Comparison of ENCODE assay signal across 22 cellular contexts in genomic region chr20:37687478-37687805, GRCh38. TPM values are rescaled to one million over a fixed set of nuclear protein-coding genes. Genes with fewer than 3 reads are reported as not detected.
DNase-seq lines count a peak whose midpoint lies in the region; ATAC-seq, FAIRE-seq and TF ChIP-seq lines count a peak whose summit lies in the region.
"Had no signal": no experiment of that assay in that cellular context is flagged by ENCODE, and none has a peak within 500 bp of the region (broad histone marks: within the 10 kb centered on the region; RNA-seq: fewer than 3 reads in every experiment).

No MANE protein-coding gene starts in this region.

- ATAC-seq in stimulated activated naive CD8-positive, alpha-beta T cell treated with anti-CD3 and anti-CD28 coated beads, Interleukin-15, Interleukin-2, amounts not matched to agents 100 U/mL and 50 U/mL, for 24 hours: peak; percentile 17
- ATAC-seq in left lung (no peak), HG03342 (IDR thresholded peaks at IDR 0.05; ENCODE audit: unreplicated experiment) (no peak)
- ATAC-seq: GM12878, Right ventricle myocardium inferior had no signal

- TF ChIP-seq CTCF in endodermal cell (conservative IDR thresholded peaks at IDR 0.05) (no peak), left lung (IDR thresholded peaks at IDR 0.05) (no peak)

- H3K4me1 ChIP-seq in endodermal cell (ENCODE audit: control insufficient read depth, insufficient read depth, low read length) (no peaks in the 10 kb centered on the region), left lung (no peaks in the 10 kb centered on the region)
- H3K4me1 ChIP-seq: A549, Caco-2, SJSA1 had no signal

- H3K4me3 Mint-ChIP-seq in activated T-cell treated with anti-CD3 and anti-CD28 coated beads, Interleukin-2, amount 50 U/mL, for 24 hours: no peak overlapping the region
- no peak overlapping the region for H3K4me3 Mint-ChIP-seq in endodermal cell
- H3K4me3 Mint-ChIP-seq: CD4-positive, alpha-beta T cell had no signal

- H3K27ac ChIP-seq in endodermal cell (ENCODE audit: low read depth, low read length) (no peak overlapping the region), left lung (no peak overlapping the region)
- H3K27ac ChIP-seq: A549, SJSA1 had no signal

- 93% methylated on average over 3 of the region's 3 CpGs; no CpG with 5 or more reads in 1 of the 2 experiments for WGBS in endodermal cell (ENCODE audit: insufficient coverage in 1 of 2, insufficient read length in 1 of 2), 2 experiments

- H3K4me3 ChIP-seq in endodermal cell (ENCODE audit: low read length) (no peak overlapping the region), left lung (no peak overlapping the region)
- H3K4me3 ChIP-seq: A549, GM12878, SJSA1 had no signal

- peaks cover 27% of the 10 kb centered on the region for H3K4me1 Mint-ChIP-seq in activated T-cell treated with anti-CD3 and anti-CD28 coated beads, Interleukin-2, amount 50 U/mL, for 24 hours (ENCODE audit: low read depth)
- H3K4me1 Mint-ChIP-seq in endodermal cell: no peaks in the 10 kb centered on the region

- no peaks in the 10 kb centered on the region for H3K36me3 ChIP-seq in endodermal cell (ENCODE audit: control insufficient read depth, insufficient read depth, low read length)
- no peaks in the 10 kb centered on the region for H3K36me3 ChIP-seq in left lung
- H3K36me3 ChIP-seq: SJSA1 had no signal

- H3K9ac ChIP-seq in endodermal cell (ENCODE audit: extremely low read depth, low read length, poor library complexity, severe bottlenecking): no peak overlapping the region

- H3K36me3 Mint-ChIP-seq in activated T-cell treated with anti-CD3 and anti-CD28 coated beads, Interleukin-2, amount 50 U/mL, for 24 hours (ENCODE audit: low read depth): no peaks in the 10 kb centered on the region
- H3K36me3 Mint-ChIP-seq in endodermal cell (ENCODE audit: low read depth): no peaks in the 10 kb centered on the region

- H3K27ac Mint-ChIP-seq in activated T-cell treated with anti-CD3 and anti-CD28 coated beads, Interleukin-2, amount 50 U/mL, for 24 hours: peak overlapping the region; percentile 30
- no peak overlapping the region for H3K27ac Mint-ChIP-seq in endodermal cell
- H3K27ac Mint-ChIP-seq: CD4-positive, alpha-beta T cell had no signal

- H3K9me3 ChIP-seq in endodermal cell (ENCODE audit: control insufficient read depth, low read length) (no peaks in the 10 kb centered on the region), left lung (no peaks in the 10 kb centered on the region)
- H3K9me3 ChIP-seq: Caco-2, SJSA1 had no signal

- FAIRE-seq in HTR-8/SVneo (lab: Jason Lieb, UNC): peak; percentile 20
- FAIRE-seq: A549, GM12878 had no signal

- no peak for DNase-seq in activated T-cell treated with anti-CD3 and anti-CD28 coated beads, Interleukin-2, amount 50 U/mL, for 24 hours
- DNase-seq in activated T-cell treated with anti-CD3 and anti-CD28 coated beads for 4 hours: no peak
- DNase-seq in HTR-8/SVneo (ENCODE audit: insufficient read length, low spot score): no peak
- peak; percentile 0 for DNase-seq in endodermal cell
- DNase-seq in stimulated activated naive CD8-positive, alpha-beta T cell treated with anti-CD3 and anti-CD28 coated beads, Interleukin-15, Interleukin-2, amounts not matched to agents 100 U/mL and 50 U/mL, for 24 hours: no peak
- DNase-seq in left lung: no peak
- no peak for DNase-seq in H4 (ENCODE audit: low spot score)
- DNase-seq: Caco-2; CD4-positive, alpha-beta T cell; DMS 273 treated with DMSO at 0.1 percent for 48 hours; DMS79 treated with DMSO at 0.1 percent for 48 hours; H7; Karpas-422; NCI-H1694 treated with DMSO at 0.1 percent for 48 hours; NCI-H2081 treated with DMSO at 0.1 percent for 48 hours; NCI-H2171 treated with DMSO at 0.1 percent for 48 hours; NCI-H524 treated with DMSO at 0.1 percent for 48 hours had no signal

- H3K27me3 Mint-ChIP-seq in activated T-cell treated with anti-CD3 and anti-CD28 coated beads, Interleukin-2, amount 50 U/mL, for 24 hours: peaks cover 44% of the 10 kb centered on the region
- H3K27me3 Mint-ChIP-seq in endodermal cell (ENCODE audit: insufficient read depth): peaks cover 33% of the 10 kb centered on the region

- intact Hi-C loops in left lung (cut with DNase I): no loop called here

- H3K27me3 ChIP-seq in endodermal cell (ENCODE audit: control insufficient read depth, insufficient read depth, low read length, poor library complexity, severe bottlenecking) (peaks cover 43% of the 10 kb centered on the region), left lung (peaks cover 0 to 34% of the 10 kb centered on the region in 2 donors)

- no peaks in the 10 kb centered on the region for H3K9me3 Mint-ChIP-seq in activated T-cell treated with anti-CD3 and anti-CD28 coated beads, Interleukin-2, amount 50 U/mL, for 24 hours
- no peaks in the 10 kb centered on the region for H3K9me3 Mint-ChIP-seq in endodermal cell
- H3K9me3 Mint-ChIP-seq: CD4-positive, alpha-beta T cell had no signal

RNA-seq across cellular contexts. Expression of gene CTNNBL1, which starts 6.4 kb away (rescaled TPM):
- 10 to 100 TPM; 68.6 to 68.7 TPM for total RNA-seq in endodermal cell
- 66.8 TPM for polyA plus RNA-seq in endodermal cell (2013, experiment 1 of 2)
- 58.9 TPM for polyA plus RNA-seq in endodermal cell (2013, experiment 2 of 2)
- total RNA-seq in left lung: 10 to 100 TPM; 36.0 to 45.1 TPM
- 31.2 and 39.8 TPM in 2 replicates for total RNA-seq in H4 (2014; rRNA removed; shearing (Covaris generic))
